ENCODE assay signal across 16 cellular contexts in genomic region chr5:32559411-32559810, GRCh38. TPM values are rescaled to one million over a fixed set of nuclear protein-coding genes. Genes with fewer than 3 reads are reported as not detected.
A peak's percentile ranks its signal among the peaks of the same experiment; 100 is the strongest.
DNase-seq lines count a peak whose midpoint lies in the region; ATAC-seq and TF ChIP-seq lines count a peak whose summit lies in the region.
"Had no signal": no experiment of that assay in that cellular context is flagged by ENCODE, and none has a peak within 500 bp of the region (broad histone marks: within the 10 kb centered on the region; RNA-seq: fewer than 3 reads in every experiment).

No MANE protein-coding gene starts in this region.

- CTCF ChIA-PET in PC-3 (lab: Charles Lee) (interaction anchor here (0.5 kb wide), 1 partner anchor 31 kb away, joined by 5 read pairs; no protein-coding TSS in a partner anchor), Calu3 (lab: Charles Lee) (no interaction called here)

- H3K9me2 ChIP-seq in PC-3 (replicated peaks; ENCODE audit: low read length) = no peaks in the 10 kb centered on the region

- H3K4me3 Mint-ChIP-seq in activated T-cell treated with anti-CD3 and anti-CD28 coated beads, Interleukin-2, amount 50 U/mL, for 24 hours = no peak overlapping the region
- H3K4me3 Mint-ChIP-seq in activated T-cell treated with anti-CD3 and anti-CD28 coated beads, Interleukin-2, amount 50 U/mL, for 72 hours = no peak overlapping the region
- no peak overlapping the region for H3K4me3 Mint-ChIP-seq in Calu3 (ENCODE audit: low read depth, unreplicated experiment)
- H3K4me3 Mint-ChIP-seq: B cell; CD4-positive, alpha-beta T cell had no signal

- no peaks in the 10 kb centered on the region for H3K9me3 ChIP-seq in PC-3 (ENCODE audit: low read length)
- no peaks in the 10 kb centered on the region for H3K9me3 ChIP-seq in smooth muscle cell (replicated peaks; ENCODE audit: low read depth)
- H3K9me3 ChIP-seq: HAP-1 had no signal

- no peaks in the 10 kb centered on the region for H3K9me3 Mint-ChIP-seq in activated T-cell treated with anti-CD3 and anti-CD28 coated beads, Interleukin-2, amount 50 U/mL, for 24 hours
- H3K9me3 Mint-ChIP-seq in activated T-cell treated with anti-CD3 and anti-CD28 coated beads, Interleukin-2, amount 50 U/mL, for 72 hours = no peaks in the 10 kb centered on the region
- H3K9me3 Mint-ChIP-seq in Calu3 (ENCODE audit: low read depth, unreplicated experiment) = no peaks in the 10 kb centered on the region
- H3K9me3 Mint-ChIP-seq: CD4-positive, alpha-beta T cell had no signal

- intact Hi-C loops in PC-3 (cut with micrococcal nuclease) (no loop called here), Calu3 (cut with micrococcal nuclease; ENCODE audit: unreplicated experiment) (no loop called here)

- no peak for TF ChIP-seq CTCF in PC-3 (conservative IDR thresholded peaks at IDR 0.05; ENCODE audit: low read depth, low read length)
- TF ChIP-seq CTCF in smooth muscle cell (IDR thresholded peaks at IDR 0.05; ENCODE audit: borderline replicate concordance, insufficient read depth, poor library complexity, severe bottlenecking) = no peak
- no peak for TF ChIP-seq CTCF in Calu3 (IDR thresholded peaks at IDR 0.05; ENCODE audit: unreplicated experiment)

- ATAC-seq in activated T-cell treated with anti-CD3 and anti-CD28 coated beads, Interleukin-2, amount 50 U/mL, for 72 hours (replicated peaks in 1 of 2) = no peak
- ATAC-seq in PC-3 (peak; percentile 80), GM21723 (IDR thresholded peaks at IDR 0.05; ENCODE audit: unreplicated experiment) (no peak)

- no peaks in the 10 kb centered on the region for H3K79me2 ChIP-seq in PC-3 (ENCODE audit: low read length)
- no peaks in the 10 kb centered on the region for H3K79me2 ChIP-seq in smooth muscle cell (ENCODE audit: low read depth)

- H3K4me1 ChIP-seq in PC-3 (ENCODE audit: insufficient read depth, low read length) = peaks cover 5% of the 10 kb centered on the region; the same call in 1 of the 2 replicates
- H3K4me1 ChIP-seq in smooth muscle cell (ENCODE audit: low read depth) = no peaks in the 10 kb centered on the region
- H3K4me1 ChIP-seq: HAP-1 had no signal

- H3K27me3 Mint-ChIP-seq in activated T-cell treated with anti-CD3 and anti-CD28 coated beads, Interleukin-2, amount 50 U/mL, for 24 hours = no peaks in the 10 kb centered on the region
- H3K27me3 Mint-ChIP-seq in activated T-cell treated with anti-CD3 and anti-CD28 coated beads, Interleukin-2, amount 50 U/mL, for 72 hours (ENCODE audit: low read depth) = no peaks in the 10 kb centered on the region
- H3K27me3 Mint-ChIP-seq in Calu3 (ENCODE audit: unreplicated experiment) = no peaks in the 10 kb centered on the region
- H3K27me3 Mint-ChIP-seq: B cell; CD4-positive, alpha-beta T cell had no signal

- H4K20me1 ChIP-seq in PC-3 (ENCODE audit: low read length) = no peaks in the 10 kb centered on the region
- H4K20me1 ChIP-seq in smooth muscle cell (ENCODE audit: low read depth) = no peaks in the 10 kb centered on the region

- BruUV-seq in PC-3 (replicated peaks; lab: Mats Ljungman, UMichigan) (no TSS peak), Calu3 (replicated peaks; lab: Mats Ljungman, UMichigan) (no TSS peak)

- peak overlapping the region; percentile 20 for H3K27ac Mint-ChIP-seq in activated T-cell treated with anti-CD3 and anti-CD28 coated beads, Interleukin-2, amount 50 U/mL, for 24 hours
- H3K27ac Mint-ChIP-seq in activated T-cell treated with anti-CD3 and anti-CD28 coated beads, Interleukin-2, amount 50 U/mL, for 72 hours = no peak overlapping the region
- no peak overlapping the region for H3K27ac Mint-ChIP-seq in Calu3 (ENCODE audit: unreplicated experiment)
- H3K27ac Mint-ChIP-seq: B cell; CD4-positive, alpha-beta T cell had no signal

- H3K36me3 ChIP-seq in PC-3 (ENCODE audit: low read depth, low read length) (no peaks in the 10 kb centered on the region), smooth muscle cell (ENCODE audit: low read depth) (no peaks in the 10 kb centered on the region)
- H3K36me3 ChIP-seq: HAP-1 had no signal

- H3K4me1 Mint-ChIP-seq in activated T-cell treated with anti-CD3 and anti-CD28 coated beads, Interleukin-2, amount 50 U/mL, for 24 hours (ENCODE audit: low read depth) = peaks cover under 1% of the 10 kb centered on the region
- H3K4me1 Mint-ChIP-seq in activated T-cell treated with anti-CD3 and anti-CD28 coated beads, Interleukin-2, amount 50 U/mL, for 72 hours (ENCODE audit: low read depth) = peaks cover 1% of the 10 kb centered on the region
- no peaks in the 10 kb centered on the region for H3K4me1 Mint-ChIP-seq in Calu3 (ENCODE audit: low read depth, unreplicated experiment)

- no peak overlapping the region for H3K4me3 ChIP-seq in PC-3 (ENCODE audit: low read length)
- no peak overlapping the region for H3K4me3 ChIP-seq in smooth muscle cell
- H3K4me3 ChIP-seq: HAP-1 had no signal

- no peak overlapping the region for H3K9ac ChIP-seq in PC-3 (ENCODE audit: low read length)
- H3K9ac ChIP-seq in smooth muscle cell (ENCODE audit: low read depth) = no peak overlapping the region

- POLR2A ChIA-PET in PC-3 (lab: Charles Lee; ENCODE audit: unreplicated experiment) = no interaction called here

- H3K4me2 ChIP-seq in PC-3 (ENCODE audit: low read length) (no peak overlapping the region), smooth muscle cell (no peak overlapping the region)

- H2AFZ ChIP-seq in PC-3 (ENCODE audit: low read length) (no peak overlapping the region), smooth muscle cell (ENCODE audit: low read depth) (peak overlapping the region; percentile 9)

- H3K27ac ChIP-seq in PC-3 (ENCODE audit: low read length) (no peak overlapping the region), smooth muscle cell (ENCODE audit: low read depth) (no peak overlapping the region)
- H3K27ac ChIP-seq: HL-60 had no signal

- H3F3A ChIP-seq in PC-3 (ENCODE audit: low read length, unreplicated experiment) = no peaks in the 10 kb centered on the region
- no peaks in the 10 kb centered on the region for H3F3A ChIP-seq in smooth muscle cell (ENCODE audit: low read depth)

- peaks cover 12% of the 10 kb centered on the region for H3K36me3 Mint-ChIP-seq in activated T-cell treated with anti-CD3 and anti-CD28 coated beads, Interleukin-2, amount 50 U/mL, for 24 hours (ENCODE audit: low read depth)
- peaks cover 2 to 4% of the 10 kb centered on the region in 2 donors for H3K36me3 Mint-ChIP-seq in activated T-cell treated with anti-CD3 and anti-CD28 coated beads, Interleukin-2, amount 50 U/mL, for 72 hours (ENCODE audit: insufficient read depth in 2 of 2)
- no peaks in the 10 kb centered on the region for H3K36me3 Mint-ChIP-seq in Calu3 (ENCODE audit: insufficient read depth, unreplicated experiment)

- DNase-seq in activated T-cell treated with anti-CD3 and anti-CD28 coated beads, Interleukin-2, amount 50 U/mL, for 24 hours = no peak
- DNase-seq in activated T-cell treated with anti-CD3 and anti-CD28 coated beads, Interleukin-2, amount 50 U/mL, for 72 hours = no peak
- DNase-seq in PC-3 (peak; percentile 21), left kidney (ENCODE audit: low read depth, low spot score) (peak; percentile 38), smooth muscle cell (lab: John Stamatoyannopoulos, UW; ENCODE audit: unreplicated experiment) (no peak), Calu3 (no peak), NCI-H524 treated with DMSO at 0.1 percent for 48 hours (lab: John Stamatoyannopoulos, UW) (no peak)
- DNase-seq: C1 segment of cervical spinal cord; CD4-positive, alpha-beta T cell; DND-41; GDM1; IMR-90 had no signal

- H3K27me3 ChIP-seq in PC-3 (ENCODE audit: low read length) = no peaks in the 10 kb centered on the region
- H3K27me3 ChIP-seq in smooth muscle cell (ENCODE audit: low read depth) = no peaks in the 10 kb centered on the region

RNA-seq across cellular contexts. Expression of gene SUB1, which starts 25.9 kb away (rescaled TPM):
- total RNA-seq in activated T-cell treated with anti-CD3 and anti-CD28 coated beads, Interleukin-2, amount 50 U/mL, for 72 hours = 100 to 1,000 TPM; 362 to 383 TPM
- total RNA-seq in PC-3 (2014; rRNA removed) = 185 and 189 TPM in 2 replicates
- total RNA-seq in smooth muscle cell = 321 and 333 TPM in 2 replicates
- polyA plus RNA-seq in smooth muscle cell = 394 and 466 TPM in 2 replicates
- total RNA-seq in Calu3 (2022) = 312 and 334 TPM in 2 replicates

Comparison
In these comparisons a context has a peak if more than half of its experiments do, and no peak if none do; other contexts are left out.
1. DNase-seq: peak in PC-3 (single experiment) and left kidney (single experiment); none in activated T-cell treated with anti-CD3 and anti-CD28 coated beads, Interleukin-2, amount 50 U/mL, for 24 hours (single experiment), activated T-cell treated with anti-CD3 and anti-CD28 coated beads, Interleukin-2, amount 50 U/mL, for 72 hours (0 of 2), smooth muscle cell (single experiment), Calu3 (single experiment) and NCI-H524 treated with DMSO at 0.1 percent for 48 hours (single experiment).